ENCODE assay signal across 9 cellular contexts in the genomic region with DNA sequence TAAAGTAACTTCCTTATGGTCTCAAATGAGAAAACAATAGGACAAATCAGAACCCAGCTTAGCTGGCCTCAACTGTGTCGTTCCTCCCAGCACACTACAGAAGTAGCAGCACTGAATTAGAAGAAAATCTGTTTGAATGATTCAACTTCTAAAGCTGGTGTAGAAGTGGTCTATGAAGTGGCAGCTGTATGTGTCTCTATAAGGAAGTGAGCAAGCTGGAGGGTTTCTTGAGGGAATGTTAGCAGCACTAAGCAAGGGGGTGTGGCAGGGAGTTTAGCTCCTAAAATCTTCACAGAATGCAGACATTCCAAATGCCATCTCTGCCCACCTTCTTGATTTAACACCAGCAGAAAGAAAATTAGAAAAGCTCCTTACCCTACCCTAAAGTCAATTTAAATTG. TPM values are rescaled to one million over a fixed set of nuclear protein-coding genes. Genes with fewer than 3 reads are reported as not detected.
DNase-seq lines count a peak whose midpoint lies in the region; ATAC-seq and TF ChIP-seq lines count a peak whose summit lies in the region.
"Had no signal": no experiment of that assay in that cellular context is flagged by ENCODE, and none has a peak within 500 bp of the region (broad histone marks: within the 10 kb centered on the region; RNA-seq: fewer than 3 reads in every experiment).

No MANE protein-coding gene starts in this region.

- no peaks in the 10 kb centered on the region for H3K27me3 Mint-ChIP-seq in MCF 10A (ENCODE audit: insufficient read depth, unreplicated experiment)

- peak overlapping the region; percentile 99 for H3K9ac ChIP-seq in muscle layer of colon (ENCODE audit: low read length)

- no peak for ATAC-seq in GM19023 (IDR thresholded peaks at IDR 0.05; ENCODE audit: unreplicated experiment)
- ATAC-seq: PC-3 had no signal

- H3K4me3 Mint-ChIP-seq in MCF 10A (ENCODE audit: unreplicated experiment): peak overlapping the region; percentile 98

- H3K4me1 Mint-ChIP-seq in MCF 10A (ENCODE audit: insufficient read depth, unreplicated experiment): peaks cover 30% of the 10 kb centered on the region

- no peaks in the 10 kb centered on the region for H3K27me3 ChIP-seq in muscle layer of colon (ENCODE audit: control insufficient read depth in 1 of 2, insufficient read depth in 2 of 2, low read length in 2 of 2)

- DNase-seq in AG08395 (ENCODE audit: low spot score): peak; percentile 8
- peak; percentile 49 to 67 for DNase-seq in Kasumi-1 (lab: John Stamatoyannopoulos, UW)
- DNase-seq in MCF 10A (ENCODE audit: unreplicated experiment): no peak
- no peak for DNase-seq in stimulated activated CD4-positive, alpha-beta T cell treated with anti-CD3 and anti-CD28 coated beads, Interleukin-4, amount 100 ng/mL, for 4 hours
- DNase-seq in NOMO-1 treated with dmso at 0.1 percent for 144 hours (lab: John Stamatoyannopoulos, UW; ENCODE audit: unreplicated experiment): no peak
- DNase-seq in stimulated activated CD4-positive, alpha-beta T cell treated with anti-CD3 and anti-CD28 coated beads, Interleukin-2, amount 100 ng/mL, for 48 hours: no peak
- DNase-seq: PC-3 had no signal

- POLR2A ChIA-PET in MCF 10A (lab: Yijun Ruan, JAX): interaction anchor here (0.6 to 3.5 kb wide), 19 partner anchors 10 to 195 kb away, joined by 3 to 54 read pairs (median 4); no protein-coding TSS in a partner anchor

- H3K4me3 ChIP-seq in muscle layer of colon (ENCODE audit: low read depth in 1 of 2, low read length in 2 of 2): peak overlapping the region; percentile 91 to 96

- no peak overlapping the region for H3K27ac Mint-ChIP-seq in MCF 10A (ENCODE audit: low read depth, unreplicated experiment)

- intact Hi-C loops in MCF 10A (cut with micrococcal nuclease): loop anchor here (5.0 kb wide), 1 partner anchor 58 kb away; no protein-coding TSS in a partner anchor

- no peaks in the 10 kb centered on the region for H3K9me3 ChIP-seq in muscle layer of colon (ENCODE audit: low read length)

- H3K36me3 ChIP-seq in muscle layer of colon (ENCODE audit: insufficient read depth, low read length): peaks cover 12% of the 10 kb centered on the region

- H3K4me1 ChIP-seq in muscle layer of colon (ENCODE audit: insufficient read depth, low read length): peaks cover 62% of the 10 kb centered on the region

- BruUV-seq in MCF 10A (replicated peaks; lab: Mats Ljungman, UMichigan): no TSS peak

- CTCF ChIA-PET in MCF 10A (lab: Yijun Ruan, JAX): interaction anchor here (1.0 to 1.5 kb wide), 7 partner anchors 8 to 192 kb away, joined by 3 to 8 read pairs (median 3); no protein-coding TSS in a partner anchor

- no peak for TF ChIP-seq CTCF in MCF 10A (IDR thresholded peaks at IDR 0.05; ENCODE audit: unreplicated experiment)

- peaks cover 6% of the 10 kb centered on the region for H3K36me3 Mint-ChIP-seq in MCF 10A (ENCODE audit: insufficient read depth, unreplicated experiment)

- peak overlapping the region; percentile 100 for H3K27ac ChIP-seq in muscle layer of colon (ENCODE audit: low read depth, low read length)

- H3K9me3 Mint-ChIP-seq in MCF 10A (ENCODE audit: unreplicated experiment): no peaks in the 10 kb centered on the region

RNA-seq across cellular contexts. Expression of a gene that starts 4.1 kb away (rescaled TPM):
- total RNA-seq in MCF 10A (2022): 5.9 and 8.9 TPM in 2 replicates

Comparison
In these comparisons a context has a peak if more than half of its experiments do, and no peak if none do; other contexts are left out.
1. DNase-seq: peak in AG08395 (single experiment) and Kasumi-1 (2 of 2); none in MCF 10A (single experiment), stimulated activated CD4-positive, alpha-beta T cell treated with anti-CD3 and anti-CD28 coated beads, Interleukin-4, amount 100 ng/mL, for 4 hours (0 of 2), NOMO-1 treated with dmso at 0.1 percent for 144 hours (single experiment) and stimulated activated CD4-positive, alpha-beta T cell treated with anti-CD3 and anti-CD28 coated beads, Interleukin-2, amount 100 ng/mL, for 48 hours (0 of 2).